Comparison of ENCODE assay signal across 8 cellular contexts in genomic region chr12:69239922-69240624, GRCh38. TPM values are rescaled to one million over a fixed set of nuclear protein-coding genes. Genes with fewer than 3 reads are reported as not detected.
DNase-seq lines count a peak whose midpoint lies in the region; ATAC-seq and TF ChIP-seq lines count a peak whose summit lies in the region.

No MANE protein-coding gene starts in this region.

- peak overlapping the region; percentile 83 for H2BK5ac ChIP-seq in trophoblast cell (ENCODE audit: low read depth, low read length, poor library complexity)

- H3K79me1 ChIP-seq in trophoblast cell (ENCODE audit: low read length), result peaks cover 7% of the 10 kb centered on the region

- peak overlapping the region; percentile 94 for H3K14ac ChIP-seq in trophoblast cell (ENCODE audit: low read length)

- no peaks in the 10 kb centered on the region for H3K36me3 ChIP-seq in CD4-positive, alpha-beta memory T cell (ENCODE audit: insufficient read depth, low read length)
- H3K36me3 ChIP-seq in heart left ventricle, result peaks cover 0 to 10% (median 0%) of the 10 kb centered on the region in 9 donors
- H3K36me3 ChIP-seq in trophoblast cell (ENCODE audit: control insufficient read depth in 1 of 2, insufficient read depth in 2 of 2, low read length in 2 of 2), result peaks cover 2 to 3% of the 10 kb centered on the region in 2 experiments

- peak overlapping the region; percentile 89 for H3K27ac ChIP-seq in CD4-positive, alpha-beta memory T cell (ENCODE audit: low read depth, low read length)
- peak overlapping the region; percentile 85 to 98 (median 93) for H3K27ac ChIP-seq in heart left ventricle
- H3K27ac ChIP-seq in trophoblast cell (ENCODE audit: low read depth, low read length), result peak overlapping the region; percentile 97

- peak overlapping the region; percentile 49 for H2AK5ac ChIP-seq in trophoblast cell (ENCODE audit: low read length)

- in situ Hi-C loops in SK-MEL-5 (cut with HindIII; ENCODE audit: low pct_unique_long_range_greater_than_20kb, low sequenced_read_pairs), result no loop called here

- H3K4ac ChIP-seq in trophoblast cell (ENCODE audit: low read depth, low read length), result peak overlapping the region; percentile 73

- TF ChIP-seq POLR2A in heart left ventricle (IDR thresholded peaks at IDR 0.05), result no peak

- H3K4me1 Mint-ChIP-seq in CD4-positive, alpha-beta memory T cell, result peaks cover 38 to 63% (median 51%) of the 10 kb centered on the region in 4 donors
- peaks cover 39% of the 10 kb centered on the region for H3K4me1 Mint-ChIP-seq in activated naive CD8-positive, alpha-beta T cell treated with anti-CD3 and anti-CD28 coated beads, Interleukin-2, amount 10 ng/mL, durations not matched to agents 7 days and 5 days

- H2BK12ac ChIP-seq in trophoblast cell (ENCODE audit: low read length), result no peak overlapping the region

- WGBS in heart left ventricle, 4 donors, result 0 to 1% (median 1%) methylated on average over 48 to 68 of the region's 68 CpGs
- WGBS in trophoblast cell (ENCODE audit: extremely low coverage, insufficient coverage, insufficient read length), result no CpG with 5 or more reads among the region's 68 CpGs

- H3K4me3 Mint-ChIP-seq in CD4-positive, alpha-beta memory T cell, result peak overlapping the region; percentile 96 to 100 (median 98)
- peak overlapping the region; percentile 97 for H3K4me3 Mint-ChIP-seq in activated naive CD8-positive, alpha-beta T cell treated with anti-CD3 and anti-CD28 coated beads, Interleukin-2, amount 10 ng/mL, durations not matched to agents 7 days and 5 days

- POLR2A ChIA-PET in CD4-positive, alpha-beta memory T cell (lab: Charles Lee; ENCODE audit: partially characterized antibody), result interaction anchor here (1.0 to 4.4 kb wide), 8 partner anchors 10 to 432 kb away, joined by 3 to 31 read pairs (median 7); partner anchors contain the start of genes FRS2 and MDM2
- POLR2A ChIA-PET in activated naive CD8-positive, alpha-beta T cell treated with anti-CD3 and anti-CD28 coated beads, Interleukin-2, amount 10 ng/mL, durations not matched to agents 7 days and 5 days (lab: Charles Lee), result interaction anchor here (0.6 to 2.7 kb wide), 10 partner anchors 13 to 432 kb away, joined by 3 to 14 read pairs (median 3); partner anchors contain the start of gene MDM2

- peak overlapping the region; percentile 60 to 94 for H3K4me3 ChIP-seq in CD4-positive, alpha-beta memory T cell (ENCODE audit: low read length in 2 of 2)
- H3K4me3 ChIP-seq in heart left ventricle (peak overlapping the region; percentile 75 to 99 (median 86)), trophoblast cell (ENCODE audit: low read depth, low read length) (peak overlapping the region; percentile 98)

- no peaks in the 10 kb centered on the region for H3K9me3 ChIP-seq in CD4-positive, alpha-beta memory T cell (ENCODE audit: control insufficient read depth in 1 of 2, low read length in 2 of 2)
- H3K9me3 ChIP-seq in heart left ventricle (no peaks in the 10 kb centered on the region), trophoblast cell (ENCODE audit: insufficient read depth, low read depth, low read length) (no peaks in the 10 kb centered on the region)

- H4K12ac ChIP-seq in trophoblast cell (ENCODE audit: low read depth, low read length), result peak overlapping the region; percentile 13

- peak overlapping the region; percentile 71 for H2BK120ac ChIP-seq in trophoblast cell (ENCODE audit: insufficient read depth, low read length, poor library complexity)

- H3K18ac ChIP-seq in trophoblast cell (ENCODE audit: low read length), result peak overlapping the region; percentile 96

- CTCF ChIA-PET in CD4-positive, alpha-beta memory T cell (lab: Charles Lee; ENCODE audit: partially characterized antibody), result interaction anchor here (0.6 to 5.5 kb wide), 5 partner anchors 10 to 84 kb away, joined by 3 to 45 read pairs (median 5); no protein-coding TSS in a partner anchor

- ATAC-seq in GM19395 (IDR thresholded peaks at IDR 0.05; ENCODE audit: unreplicated experiment) (peak; percentile 27), HG03469 (IDR thresholded peaks at IDR 0.05; ENCODE audit: unreplicated experiment) (peak; percentile 6), heart left ventricle (peak in 3 of 4 donors; percentile 25 to 58 (median 37))
- ATAC-seq in activated naive CD8-positive, alpha-beta T cell treated with anti-CD3 and anti-CD28 coated beads, Interleukin-2, amount 10 ng/mL, durations not matched to agents 7 days and 5 days (ENCODE audit: low read depth), result peak; percentile 46

- no peaks in the 10 kb centered on the region for H3K27me3 Mint-ChIP-seq in CD4-positive, alpha-beta memory T cell
- H3K27me3 Mint-ChIP-seq in activated naive CD8-positive, alpha-beta T cell treated with anti-CD3 and anti-CD28 coated beads, Interleukin-2, amount 10 ng/mL, durations not matched to agents 7 days and 5 days, result no peaks in the 10 kb centered on the region

- DNase-seq in CD4-positive, alpha-beta memory T cell, result peak; percentile 37 to 70 (median 53)
- DNase-seq in SK-MEL-5 (ENCODE audit: low read depth, low spot score), result peak; percentile 24
- peak; percentile 71 for DNase-seq in activated naive CD8-positive, alpha-beta T cell treated with anti-CD3 and anti-CD28 coated beads, Interleukin-2, amount 10 ng/mL, durations not matched to agents 7 days and 5 days
- peak; percentile 40 to 76 (median 51) for DNase-seq in heart left ventricle
- DNase-seq in trophoblast cell, result peak; percentile 54 to 64
- peak; percentile 51 for DNase-seq in ureter (ENCODE audit: low spot score)

- no peaks in the 10 kb centered on the region for H3K27me3 ChIP-seq in CD4-positive, alpha-beta memory T cell (ENCODE audit: insufficient read depth, low read length)
- H3K27me3 ChIP-seq in heart left ventricle (no peaks in the 10 kb centered on the region), trophoblast cell (ENCODE audit: insufficient read depth, low read length) (no peaks in the 10 kb centered on the region)

- no peak overlapping the region for H3K23ac ChIP-seq in trophoblast cell (ENCODE audit: low read length)

- intact Hi-C loops in CD4-positive, alpha-beta memory T cell (cut with micrococcal nuclease), result loop anchor here (1.0 to 5.0 kb wide), 9 partner anchors 14 to 1971 kb away; partner anchors contain the start of genes CAND1, CCT2, CNOT2 and MDM1
- intact Hi-C loops in heart left ventricle (cut with DNase I), result loop anchor here in 1 of 10 donors (5.0 to 10.0 kb wide), 3 partner anchors 83 to 633 kb away; partner anchors contain the start of gene SLC35E3

- no peaks in the 10 kb centered on the region for H3K9me3 Mint-ChIP-seq in CD4-positive, alpha-beta memory T cell
- no peaks in the 10 kb centered on the region for H3K9me3 Mint-ChIP-seq in activated naive CD8-positive, alpha-beta T cell treated with anti-CD3 and anti-CD28 coated beads, Interleukin-2, amount 10 ng/mL, durations not matched to agents 7 days and 5 days

- peak overlapping the region; percentile 94 for H3K9ac ChIP-seq in trophoblast cell (ENCODE audit: low read length)

- peaks cover 53% of the 10 kb centered on the region for H3K4me1 ChIP-seq in CD4-positive, alpha-beta memory T cell (ENCODE audit: insufficient read depth, low read length)
- peaks cover 9 to 44% (median 36%) of the 10 kb centered on the region in 12 donors for H3K4me1 ChIP-seq in heart left ventricle
- H3K4me1 ChIP-seq in trophoblast cell (ENCODE audit: control insufficient read depth in 1 of 2, insufficient read depth in 2 of 2, low read length in 2 of 2), result peaks cover 0 to 3% of the 10 kb centered on the region in 2 experiments

- H4K91ac ChIP-seq in trophoblast cell (ENCODE audit: low read depth, low read length), result peak overlapping the region; percentile 94

- H4K8ac ChIP-seq in trophoblast cell (ENCODE audit: low read depth, low read length), result peak overlapping the region; percentile 95

- peaks cover 19% of the 10 kb centered on the region for H3K79me2 ChIP-seq in trophoblast cell (ENCODE audit: control insufficient read depth, insufficient read depth, low read length, poor library complexity)

- peak overlapping the region; percentile 86 for H3K4me2 ChIP-seq in trophoblast cell (ENCODE audit: low read length)

- peak overlapping the region; percentile 92 for H2AFZ ChIP-seq in trophoblast cell (ENCODE audit: insufficient read depth, low read length, poor library complexity)

- H3K36me3 Mint-ChIP-seq in CD4-positive, alpha-beta memory T cell, result peaks cover 0 to 24% of the 10 kb centered on the region in 2 donors
- H3K36me3 Mint-ChIP-seq in activated naive CD8-positive, alpha-beta T cell treated with anti-CD3 and anti-CD28 coated beads, Interleukin-2, amount 10 ng/mL, durations not matched to agents 7 days and 5 days, result peaks cover 4% of the 10 kb centered on the region

- H3K27ac Mint-ChIP-seq in CD4-positive, alpha-beta memory T cell, result peak overlapping the region; percentile 90 to 100 (median 99)
- H3K27ac Mint-ChIP-seq in activated naive CD8-positive, alpha-beta T cell treated with anti-CD3 and anti-CD28 coated beads, Interleukin-2, amount 10 ng/mL, durations not matched to agents 7 days and 5 days, result peak overlapping the region; percentile 99

- no peak for TF ChIP-seq CTCF in heart left ventricle (IDR thresholded peaks at IDR 0.05)

RNA-seq across cellular contexts. Expression of gene CPSF6, which starts 0.7 kb away (rescaled TPM):
- 100 to 1,000 TPM; 109 to 120 TPM for total RNA-seq in CD4-positive, alpha-beta memory T cell
- 10 to 100 TPM; 55.7 to 61.3 TPM for polyA plus RNA-seq in CD4-positive, alpha-beta memory T cell
- total RNA-seq in SK-MEL-5 (2014; rRNA removed; shearing (Covaris generic)), result 26.5 and 29.0 TPM in 2 replicates
- 33.2 and 46.5 TPM in 2 replicates for polyA plus RNA-seq in SK-MEL-5 (2015; cell fraction: cytosol; rRNA removed)
- polyA plus RNA-seq in SK-MEL-5 (2015; cell fraction: nucleus; rRNA removed), result 136 and 143 TPM in 2 replicates
- total RNA-seq in activated naive CD8-positive, alpha-beta T cell treated with anti-CD3 and anti-CD28 coated beads, Interleukin-2, amount 10 ng/mL, durations not matched to agents 7 days and 5 days, result 100 to 1,000 TPM; 104 to 107 TPM
- total RNA-seq in heart left ventricle (10 to 100 TPM; 15.8 to 34.8 (median 30.1) TPM), ureter (94.0 TPM)
- 10 to 100 TPM; 13.4 to 14.3 TPM for polyA plus RNA-seq in heart left ventricle
- 48.6 and 50.7 TPM in 2 replicates for polyA plus RNA-seq in trophoblast cell (2013)

Comparison
In these comparisons a context has a peak if more than half of its experiments do, and no peak if none do; other contexts are left out.
1. Peak in every context shown above with its lines: DNase-seq, ATAC-seq, H3K4me3 ChIP-seq and H3K27ac ChIP-seq.